26 cellular contexts compared by ENCODE assay signal in genomic region chr7:30986738-30987137, GRCh38. TPM values are rescaled to one million over a fixed set of nuclear protein-coding genes. Genes with fewer than 3 reads are reported as not detected.
A peak's percentile ranks its signal among the peaks of the same experiment; 100 is the strongest.
DNase-seq lines count a peak whose midpoint lies in the region; ATAC-seq and TF ChIP-seq lines count a peak whose summit lies in the region.
"Had no signal": no experiment of that assay in that cellular context is flagged by ENCODE, and none has a peak within 500 bp of the region (broad histone marks: within the 10 kb centered on the region; RNA-seq: fewer than 3 reads in every experiment).

No MANE protein-coding gene starts in this region.

- H3K27me3 ChIP-seq in GM23338 (ENCODE audit: insufficient read depth) (peaks cover 8% of the 10 kb centered on the region), upper lobe of right lung (no peaks in the 10 kb centered on the region)

- H3K4me1 ChIP-seq in GM23338 (ENCODE audit: insufficient read depth) (peaks cover 49% of the 10 kb centered on the region), upper lobe of right lung (peaks cover 12% of the 10 kb centered on the region)

- DNase-seq in GM23338 (ENCODE audit: low spot score) (peak; percentile 65), T-helper 17 cell (no peak), endothelial cell (ENCODE audit: low spot score) (no peak), iPS-NIHi7 (ENCODE audit: extremely low spot score) (peak; percentile 43), upper lobe of right lung (no peak), NCI-H1694 (lab: John Stamatoyannopoulos, UW) (no peak), NOMO-1 (lab: John Stamatoyannopoulos, UW; ENCODE audit: unreplicated experiment in 2 of 2) (no peak)
- DNase-seq: AML-193; C1 segment of cervical spinal cord; CD8-positive, alpha-beta T cell; DMS153; HFFc6; KBM-7; MM.1S; NCI-H1092; NCI-H1436 treated with DMSO at 0.1 percent for 48 hours; NCI-H2029; NCI-H2227 treated with DMSO at 0.1 percent for 48 hours; NCI-H510A; NCI-H748 treated with DMSO at 0.1 percent for 48 hours; SIG-M5 had no signal

- H3K4me1 Mint-ChIP-seq in GM23338: peaks cover 67% of the 10 kb centered on the region
- H3K4me1 Mint-ChIP-seq in T-helper 17 cell: peaks cover 29% of the 10 kb centered on the region
- peaks cover 64% of the 10 kb centered on the region for H3K4me1 Mint-ChIP-seq in endothelial cell (ENCODE audit: unreplicated experiment)

- H3K9me2 ChIP-seq in GM23338 (ENCODE audit: insufficient read depth): no peaks in the 10 kb centered on the region

- ATAC-seq in GM23338 (peak; percentile 35), T-helper 17 cell (no peak), upper lobe of right lung (no peak), HG03521 (IDR thresholded peaks at IDR 0.05; ENCODE audit: unreplicated experiment) (no peak)
- ATAC-seq: CD8-positive, alpha-beta T cell had no signal

- peak overlapping the region; percentile 68 for H3K4me2 ChIP-seq in GM23338

- H3K4me3 Mint-ChIP-seq in GM23338 (peak overlapping the region; percentile 78), T-helper 17 cell (no peak overlapping the region), endothelial cell (ENCODE audit: unreplicated experiment) (peak overlapping the region; percentile 23)
- H3K4me3 Mint-ChIP-seq: CD8-positive, alpha-beta T cell; HFFc6 had no signal

- 0 out of 2 replicates have a peak, but pooled peaks cover 2% of the 10 kb centered on the region for H3F3A ChIP-seq in GM23338 (replicated peaks; ENCODE audit: low read depth)

- H3K4me3 ChIP-seq in GM23338: peak overlapping the region; percentile 35
- no peak overlapping the region for H3K4me3 ChIP-seq in upper lobe of right lung

- H2AFZ ChIP-seq in GM23338: peak overlapping the region; percentile 88

- H3K9me3 ChIP-seq in T-helper 17 cell (ENCODE audit: control insufficient read depth, low read length, poor library complexity, severe bottlenecking) (no peaks in the 10 kb centered on the region), upper lobe of right lung (no peaks in the 10 kb centered on the region)

- H3K27me3 Mint-ChIP-seq in GM23338 (ENCODE audit: insufficient read depth, low read depth, poor library complexity) (peaks cover 28% of the 10 kb centered on the region), T-helper 17 cell (peaks cover 57% of the 10 kb centered on the region), endothelial cell (ENCODE audit: unreplicated experiment) (peaks cover 14% of the 10 kb centered on the region)

- intact Hi-C loops in upper lobe of right lung (cut with DNase I): loop anchor here (5.0 kb wide), 1 partner anchor 136 kb away; no protein-coding TSS in a partner anchor

- H3K36me3 ChIP-seq in GM23338 (ENCODE audit: insufficient read depth) (no peaks in the 10 kb centered on the region), upper lobe of right lung (no peaks in the 10 kb centered on the region)

- H3K79me2 ChIP-seq in GM23338 (replicated peaks; ENCODE audit: insufficient read depth): no peaks in the 10 kb centered on the region

- H4K20me1 ChIP-seq in GM23338 (replicated peaks; ENCODE audit: insufficient read depth): no peaks in the 10 kb centered on the region

- TF ChIP-seq CTCF in GM23338 (conservative IDR thresholded peaks at IDR 0.05; ENCODE audit: low read depth in 2 of 2) (no peak), endothelial cell (IDR thresholded peaks at IDR 0.05; ENCODE audit: unreplicated experiment) (no peak), upper lobe of right lung (IDR thresholded peaks at IDR 0.05) (no peak)

- H3K36me3 Mint-ChIP-seq in GM23338 (ENCODE audit: low read depth) (no peaks in the 10 kb centered on the region; the same call in 2 of the 3 replicates), T-helper 17 cell (ENCODE audit: low read depth) (peaks cover 8% of the 10 kb centered on the region), endothelial cell (ENCODE audit: low read depth, unreplicated experiment) (peaks cover 7% of the 10 kb centered on the region)
- H3K36me3 Mint-ChIP-seq: CD8-positive, alpha-beta T cell had no signal

- H3K27ac Mint-ChIP-seq in GM23338 (peak overlapping the region; percentile 6; the same call in 1 of the 2 replicates), T-helper 17 cell (peak overlapping the region; percentile 65), endothelial cell (ENCODE audit: unreplicated experiment) (no peak overlapping the region)
- H3K27ac Mint-ChIP-seq: CD8-positive, alpha-beta T cell; HFFc6 had no signal

- H3K27ac ChIP-seq in GM23338 (ENCODE audit: low read depth): no peak overlapping the region
- no peak overlapping the region for H3K27ac ChIP-seq in upper lobe of right lung
- H3K27ac ChIP-seq: RWPE1 had no signal

- no peaks in the 10 kb centered on the region for H3K9me3 Mint-ChIP-seq in GM23338
- no peaks in the 10 kb centered on the region for H3K9me3 Mint-ChIP-seq in endothelial cell (ENCODE audit: unreplicated experiment)
- H3K9me3 Mint-ChIP-seq: CD8-positive, alpha-beta T cell; HFFc6 had no signal

TF ChIP-seq in GM23338, 12 proteins besides CTCF, POLR2A, EP300 and RAD21 (continues in another document):
- TF ChIP-seq EZH2phosphoT487 (IDR thresholded peaks at IDR 0.05; ENCODE audit: unreplicated experiment) (no peak), ZNF114 (CRISPR knock-in tag; IDR thresholded peaks at IDR 0.05) (no peak), REST (IDR thresholded peaks at IDR 0.05; ENCODE audit: unreplicated experiment) (no peak), ZNF331 (CRISPR knock-in tag; IDR thresholded peaks at IDR 0.05; ENCODE audit: low read depth) (no peak), JUNB (IDR thresholded peaks at IDR 0.05; ENCODE audit: unreplicated experiment) (no peak), EZH2 (IDR thresholded peaks at IDR 0.05; ENCODE audit: low read depth, unreplicated experiment) (no peak), POLR2AphosphoS5 (IDR thresholded peaks at IDR 0.05; ENCODE audit: low read depth) (no peak), ETS1 (IDR thresholded peaks at IDR 0.05) (no peak)

RNA-seq across cellular contexts. Expression of gene GHRHR, which starts 23.0 kb away (rescaled TPM):
- total RNA-seq in GM23338 (2014; rRNA removed; shearing (Covaris generic)): not detected in 2 replicates
- polyA plus RNA-seq in GM23338 (2016; fragmentation: Nextera tagmentation; extraction: Ambion mirVana): 0.64 and 2.2 TPM in 2 replicates
- total RNA-seq in T-helper 17 cell: not detected
- 7.5 TPM for total RNA-seq in endothelial cell (ENCODE audit: unreplicated experiment)
- not detected for total RNA-seq in upper lobe of right lung
- total RNA-seq: A172; CD8-positive, alpha-beta T cell; G401; HFFc6 had no signal
- polyA plus RNA-seq: AG04450 had no signal

Comparison
In these comparisons a context has a peak if more than half of its experiments do, and no peak if none do; other contexts are left out.
1. DNase-seq: peak in GM23338 (single experiment) and iPS-NIHi7 (single experiment); none in T-helper 17 cell (0 of 3), endothelial cell (single experiment), upper lobe of right lung (single experiment), NCI-H1694 (single experiment) and NOMO-1 (0 of 2).